ENCODE assay signal across 13 cellular contexts in genomic region chr15:45919806-45920205, GRCh38.
DNase-seq lines count a peak whose midpoint lies in the region; ATAC-seq and TF ChIP-seq lines count a peak whose summit lies in the region.
"Had no signal": no experiment of that assay in that cellular context is flagged by ENCODE, and none has a peak within 500 bp of the region (broad histone marks: within the 10 kb centered on the region; RNA-seq: fewer than 3 reads in every experiment).

No MANE protein-coding gene starts in this region.

- WGBS in mesendoderm (ENCODE audit: extremely low coverage, insufficient coverage, low lambda C conversion rate): no CpG with 5 or more reads among the region's 6 CpGs

- H3K56ac ChIP-seq in mesendoderm (ENCODE audit: low read length): no peak overlapping the region

- CTCF ChIA-PET in activated CD8-positive, alpha-beta T cell treated with anti-CD3 and anti-CD28 coated beads for 36 hours (lab: Charles Lee): no interaction called here

- H3K9me3 Mint-ChIP-seq in activated CD8-positive, alpha-beta T cell treated with anti-CD3 and anti-CD28 coated beads for 36 hours: no peaks in the 10 kb centered on the region

- intact Hi-C loops in activated CD8-positive, alpha-beta T cell treated with anti-CD3 and anti-CD28 coated beads for 36 hours (cut with micrococcal nuclease): no loop called here

- no peak overlapping the region for H3K18ac ChIP-seq in mesendoderm (ENCODE audit: low read length)

- H2AK5ac ChIP-seq in mesendoderm (ENCODE audit: low read length): no peak overlapping the region

- H3K27me3 Mint-ChIP-seq in activated CD8-positive, alpha-beta T cell treated with anti-CD3 and anti-CD28 coated beads for 36 hours: no peaks in the 10 kb centered on the region
- H3K27me3 Mint-ChIP-seq: CD8-positive, alpha-beta memory T cell; dendritic cell treated with granulocyte-macrophage colony-stimulating factor and Interleukin-4, amounts not matched to agents 40 ng/mL and 50 ng/mL, for 4 days had no signal

- DNase-seq in DMS53 (lab: John Stamatoyannopoulos, UW): peak; percentile 74
- peak; percentile 74 for DNase-seq in LoVo (ENCODE audit: low spot score)
- DNase-seq in dermis microvascular lymphatic vessel endothelial cell (ENCODE audit: low read depth in 2 of 2): peak; percentile 53 to 94
- DNase-seq in mesendoderm: peak; percentile 81
- no peak for DNase-seq in activated CD8-positive, alpha-beta T cell treated with anti-CD3 and anti-CD28 coated beads for 36 hours
- no peak for DNase-seq in DMS 273 (lab: John Stamatoyannopoulos, UW; ENCODE audit: unreplicated experiment)
- DNase-seq in NCI-H82 treated with DMSO at 0.1 percent for 48 hours (lab: John Stamatoyannopoulos, UW; ENCODE audit: unreplicated experiment): no peak
- DNase-seq: CD8-positive, alpha-beta memory T cell; NCI-H1105; sigmoid colon; WERI-Rb-1 had no signal

- no peak for ATAC-seq in HG03045 (IDR thresholded peaks at IDR 0.05; ENCODE audit: unreplicated experiment)
- no peak for ATAC-seq in activated CD8-positive, alpha-beta T cell treated with anti-CD3 and anti-CD28 coated beads for 36 hours

- H3K4me3 Mint-ChIP-seq in activated CD8-positive, alpha-beta T cell treated with anti-CD3 and anti-CD28 coated beads for 36 hours: no peak overlapping the region
- H3K4me3 Mint-ChIP-seq: CD8-positive, alpha-beta memory T cell; dendritic cell treated with granulocyte-macrophage colony-stimulating factor and Interleukin-4, amounts not matched to agents 40 ng/mL and 50 ng/mL, for 4 days had no signal

- H2BK5ac ChIP-seq in mesendoderm (ENCODE audit: low read length): no peak overlapping the region

- no peak overlapping the region for H3K27ac Mint-ChIP-seq in activated CD8-positive, alpha-beta T cell treated with anti-CD3 and anti-CD28 coated beads for 36 hours
- H3K27ac Mint-ChIP-seq: CD8-positive, alpha-beta memory T cell; dendritic cell treated with granulocyte-macrophage colony-stimulating factor and Interleukin-4, amounts not matched to agents 40 ng/mL and 50 ng/mL, for 4 days had no signal

- no peak overlapping the region for H4K8ac ChIP-seq in mesendoderm (ENCODE audit: low read depth, low read length)

- no peaks in the 10 kb centered on the region for H3K36me3 Mint-ChIP-seq in activated CD8-positive, alpha-beta T cell treated with anti-CD3 and anti-CD28 coated beads for 36 hours (ENCODE audit: low read depth)
- H3K36me3 Mint-ChIP-seq: CD8-positive, alpha-beta memory T cell had no signal

- TF ChIP-seq CTCF in activated CD8-positive, alpha-beta T cell treated with anti-CD3 and anti-CD28 coated beads for 36 hours (IDR thresholded peaks at IDR 0.05): no peak

- no peaks in the 10 kb centered on the region for H3K36me3 ChIP-seq in mesendoderm (ENCODE audit: control insufficient read depth, insufficient read depth, low read length)
- H3K36me3 ChIP-seq: sigmoid colon, WERI-Rb-1 had no signal

- H3K27ac ChIP-seq in mesendoderm (ENCODE audit: low read depth, low read length): no peak overlapping the region
- H3K27ac ChIP-seq: sigmoid colon, WERI-Rb-1 had no signal

- no peaks in the 10 kb centered on the region for H3K79me2 ChIP-seq in mesendoderm (ENCODE audit: control insufficient read depth, insufficient read depth, low read length)

- H3K4me1 ChIP-seq in mesendoderm (ENCODE audit: control insufficient read depth, low read depth, low read length): no peaks in the 10 kb centered on the region

- no peaks in the 10 kb centered on the region for H3K79me1 ChIP-seq in mesendoderm (ENCODE audit: low read length)

- H2BK120ac ChIP-seq in mesendoderm (ENCODE audit: low read depth, low read length): no peak overlapping the region

- H3K4me2 ChIP-seq in mesendoderm (ENCODE audit: low read length): no peak overlapping the region

- no peak overlapping the region for H3K4me3 ChIP-seq in mesendoderm (ENCODE audit: low read length)
- H3K4me3 ChIP-seq: sigmoid colon had no signal

- H3K23ac ChIP-seq in mesendoderm (ENCODE audit: low read length): no peak overlapping the region

- POLR2A ChIA-PET in activated CD8-positive, alpha-beta T cell treated with anti-CD3 and anti-CD28 coated beads for 36 hours (lab: Charles Lee): no interaction called here

- H2BK15ac ChIP-seq in mesendoderm (replicated peaks; ENCODE audit: low read depth): no peak overlapping the region

- no peak overlapping the region for H3K4ac ChIP-seq in mesendoderm (ENCODE audit: low read depth, low read length)

- no peaks in the 10 kb centered on the region for H3K27me3 ChIP-seq in mesendoderm (ENCODE audit: insufficient read depth, low read length, poor library complexity)
- H3K27me3 ChIP-seq: sigmoid colon had no signal

- no peaks in the 10 kb centered on the region for H3K4me1 Mint-ChIP-seq in activated CD8-positive, alpha-beta T cell treated with anti-CD3 and anti-CD28 coated beads for 36 hours (ENCODE audit: low read depth)
- H3K4me1 Mint-ChIP-seq: CD8-positive, alpha-beta memory T cell had no signal

- no peak overlapping the region for H4K5ac ChIP-seq in mesendoderm (ENCODE audit: low read length)

- no peak overlapping the region for H3K9ac ChIP-seq in mesendoderm (ENCODE audit: low read length)

Comparison
In these comparisons a context has a peak if more than half of its experiments do, and no peak if none do; other contexts are left out.
1. DNase-seq: peak in DMS53 (single experiment), LoVo (single experiment), dermis microvascular lymphatic vessel endothelial cell (2 of 2) and mesendoderm (single experiment); none in activated CD8-positive, alpha-beta T cell treated with anti-CD3 and anti-CD28 coated beads for 36 hours (single experiment), DMS 273 (single experiment) and NCI-H82 treated with DMSO at 0.1 percent for 48 hours (single experiment).